In the genomic region with DNA sequence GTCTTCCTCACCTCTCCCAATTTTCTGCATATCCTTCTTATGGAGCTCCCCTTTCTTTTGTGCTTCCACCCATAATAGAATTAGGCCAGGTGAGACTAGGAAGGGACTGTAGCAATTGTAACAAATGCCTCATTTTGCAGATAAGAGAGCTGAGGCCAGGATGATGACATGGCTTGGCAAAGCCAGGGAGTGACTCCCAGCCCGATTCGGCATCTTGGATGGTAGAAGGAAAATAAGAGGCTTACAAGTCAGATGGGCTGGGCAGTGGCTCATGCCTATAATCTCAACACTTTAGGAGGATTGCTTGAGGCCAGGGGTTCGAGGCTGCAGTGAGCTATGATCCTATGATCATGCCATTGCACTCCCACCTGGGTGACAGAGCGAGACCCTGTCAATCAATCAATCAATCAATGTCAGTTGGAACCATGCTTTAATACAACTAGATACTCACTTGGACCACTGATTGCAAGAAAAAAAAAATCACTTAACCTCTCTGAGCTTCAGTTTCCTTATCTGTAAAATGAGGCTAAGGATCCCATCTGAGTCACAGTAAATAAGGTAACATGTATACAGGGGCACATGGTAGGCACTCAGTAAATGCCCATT, we compare ENCODE assay signal across 1 cellular context.
TF ChIP-seq lines count a peak whose summit lies in the region.

No MANE protein-coding gene starts in this region.

TF ChIP-seq in IMR-90, 13 proteins besides CTCF, POLR2A, EP300 and RAD21:
- TF ChIP-seq CEBPB (IDR thresholded peaks at IDR 0.05; ENCODE audit: low read depth, low read length): no peak
- no peak for TF ChIP-seq MXI1 (IDR thresholded peaks at IDR 0.05; ENCODE audit: borderline replicate concordance, low read depth, low read length)
